In the genomic region with DNA sequence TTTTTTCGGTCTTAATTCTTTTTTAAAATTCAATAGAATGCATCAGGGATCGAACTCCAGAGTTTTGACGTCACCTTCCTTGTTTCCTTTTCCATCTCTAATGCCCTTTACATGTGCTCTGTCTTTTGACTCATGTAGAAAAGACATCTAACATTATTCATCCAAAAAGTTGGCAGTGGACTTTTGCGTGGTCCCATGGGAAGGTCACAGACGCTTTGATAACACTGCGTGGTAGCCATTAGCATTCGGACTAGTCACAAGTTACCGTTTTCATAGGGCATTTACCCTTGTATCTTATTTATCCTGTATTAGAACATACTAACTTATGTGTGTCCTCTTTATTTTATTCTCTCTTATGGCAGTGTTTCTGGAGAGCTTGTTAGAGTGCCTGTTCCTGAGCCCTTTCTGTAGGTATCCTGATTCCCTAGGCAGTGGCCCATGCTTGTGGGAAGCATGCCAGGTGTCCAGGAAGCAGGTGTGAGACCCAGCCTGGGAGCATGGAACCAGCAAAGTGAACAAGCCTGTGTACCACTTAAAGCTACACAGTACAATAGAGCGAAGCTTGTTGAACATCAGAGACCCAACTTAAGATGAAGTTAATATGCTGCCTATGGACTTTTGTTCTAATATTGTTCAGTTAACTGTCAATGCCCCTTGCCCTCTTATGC, we compare ENCODE assay signal across 11 cellular contexts.
DNase-seq lines count a peak whose midpoint lies in the region; ATAC-seq and TF ChIP-seq lines count a peak whose summit lies in the region.
"Had no signal": no experiment of that assay in that cellular context is flagged by ENCODE, and none has a peak within 500 bp of the region (broad histone marks: within the 10 kb centered on the region; RNA-seq: fewer than 3 reads in every experiment).

No MANE protein-coding gene starts in this region.

- H3K27me3 ChIP-seq in SJCRH30, result no peaks in the 10 kb centered on the region
- no peaks in the 10 kb centered on the region for H3K27me3 ChIP-seq in right lobe of liver

- ATAC-seq in right lobe of liver (peak; percentile 6 to 21 (median 16)), HG03469 (IDR thresholded peaks at IDR 0.05; ENCODE audit: unreplicated experiment) (no peak), HG03342 (IDR thresholded peaks at IDR 0.05; ENCODE audit: unreplicated experiment) (no peak)

- no peak for DNase-seq in CD14-positive monocyte (ENCODE audit: low spot score)
- peak; percentile 55 for DNase-seq in NCI-H1092 (lab: John Stamatoyannopoulos, UW)
- peak in 1 of 2 experiments; percentile 40 for DNase-seq in SJCRH30
- DNase-seq in right lobe of liver, result peak in 1 of 3 donors; percentile 44
- no peak for DNase-seq in NCI-H226
- DNase-seq in activated CD4-positive, CD25-positive, alpha-beta regulatory T cell treated with anti-CD3 and anti-CD28 coated beads, Interleukin-2, amount 50 U/mL, for 72 hours, result no peak
- DNase-seq: activated CD4-positive, alpha-beta T cell treated with anti-CD3 and anti-CD28 coated beads, Interleukin-2, amount 10 ng/mL, durations not matched to agents 24 days and 14 days; amniotic stem cell had no signal

- TF ChIP-seq CTCF in CD14-positive monocyte (IDR thresholded peaks at IDR 0.05) (no peak), right lobe of liver (IDR thresholded peaks at IDR 0.05) (no peak)

- intact Hi-C loops in CD14-positive monocyte (cut with micrococcal nuclease), result loop anchor here (5.0 kb wide), 2 partner anchors 33 to 53 kb away; no protein-coding TSS in a partner anchor
- intact Hi-C loops in right lobe of liver (cut with DNase I), result no loop called here

- H3K4me1 ChIP-seq in SJCRH30 (peaks cover 76% of the 10 kb centered on the region), right lobe of liver (peaks cover 0 to 19% (median 6%) of the 10 kb centered on the region in 4 donors)
- H3K4me1 ChIP-seq: parathyroid adenoma had no signal

- H3K4me1 Mint-ChIP-seq in CD14-positive monocyte, result peaks cover 60% of the 10 kb centered on the region

- H3K9me3 ChIP-seq in SJCRH30 (replicated peaks), result no peaks in the 10 kb centered on the region
- no peaks in the 10 kb centered on the region for H3K9me3 ChIP-seq in right lobe of liver

- peaks cover 62 to 68% of the 10 kb centered on the region in 2 donors for H3K36me3 Mint-ChIP-seq in CD14-positive monocyte

- 89% methylated on average over 8 of the region's 9 CpGs for WGBS in right lobe of liver (ENCODE audit: insufficient coverage, low coverage, low lambda C conversion rate, missing lambda C conversion rate)

- peak overlapping the region; percentile 45 to 92 (median 83) for H3K27ac Mint-ChIP-seq in CD14-positive monocyte
- H3K27ac Mint-ChIP-seq: activated CD4-positive, alpha-beta T cell treated with anti-CD3 and anti-CD28 coated beads, Interleukin-2, amount 10 ng/mL, durations not matched to agents 24 days and 14 days had no signal

- H3K27me3 Mint-ChIP-seq in CD14-positive monocyte (ENCODE audit: low read depth in 3 of 3), result peaks cover 0 to 2% (median 1%) of the 10 kb centered on the region in 3 donors
- H3K27me3 Mint-ChIP-seq: activated CD4-positive, alpha-beta T cell treated with anti-CD3 and anti-CD28 coated beads, Interleukin-2, amount 10 ng/mL, durations not matched to agents 24 days and 14 days had no signal

- H3K9me3 Mint-ChIP-seq in CD14-positive monocyte, result no peaks in the 10 kb centered on the region
- H3K9me3 Mint-ChIP-seq: activated CD4-positive, alpha-beta T cell treated with anti-CD3 and anti-CD28 coated beads, Interleukin-2, amount 10 ng/mL, durations not matched to agents 24 days and 14 days had no signal

- H3K27ac ChIP-seq in SJCRH30, result peak overlapping the region; percentile 78
- H3K27ac ChIP-seq in right lobe of liver, result peak overlapping the region in 1 of 3 donors; percentile 20
- H3K27ac ChIP-seq: parathyroid adenoma had no signal

- H3K36me3 ChIP-seq in SJCRH30, result peaks cover 18% of the 10 kb centered on the region
- no peaks in the 10 kb centered on the region for H3K36me3 ChIP-seq in right lobe of liver

- TF ChIP-seq POLR2A in right lobe of liver (IDR thresholded peaks at IDR 0.05), result no peak

- no peak overlapping the region for H3K4me3 ChIP-seq in SJCRH30
- no peak overlapping the region for H3K4me3 ChIP-seq in right lobe of liver

- H3K4me3 Mint-ChIP-seq in CD14-positive monocyte, result peak overlapping the region in 1 of 2 donors; percentile 15
- H3K4me3 Mint-ChIP-seq: activated CD4-positive, alpha-beta T cell treated with anti-CD3 and anti-CD28 coated beads, Interleukin-2, amount 10 ng/mL, durations not matched to agents 24 days and 14 days had no signal

Comparison
In these comparisons a context has a peak if more than half of its experiments do, and no peak if none do; other contexts are left out.
1. ATAC-seq: peak in right lobe of liver (4 of 4); none in HG03469 (single experiment) and HG03342 (single experiment).
2. intact Hi-C loops: an anchor here in CD14-positive monocyte (5.0 kb wide); none called in right lobe of liver.